Comparison of ENCODE assay signal across 11 cellular contexts in genomic region chr16:19698480-19699465, GRCh38. TPM values are rescaled to one million over a fixed set of nuclear protein-coding genes. Genes with fewer than 3 reads are reported as not detected.
DNase-seq lines count a peak whose midpoint lies in the region; ATAC-seq lines count a peak whose summit lies in the region.
"Had no signal": no experiment of that assay in that cellular context is flagged by ENCODE, and none has a peak within 500 bp of the region (broad histone marks: within the 10 kb centered on the region; RNA-seq: fewer than 3 reads in every experiment).

No MANE protein-coding gene starts in this region.

- POLR2A ChIA-PET in naive thymus-derived CD4-positive, alpha-beta T cell (lab: Charles Lee), result interaction anchor here (0.7 to 2.7 kb wide), 2 partner anchors 8 to 19 kb away, joined by 3 to 8 read pairs; partner anchors contain the start of genes IQCK and KNOP1

- peak overlapping the region in 9 of 10 donors; percentile 52 to 83 (median 76) for H3K4me3 Mint-ChIP-seq in naive thymus-derived CD4-positive, alpha-beta T cell

- peak; percentile 66 for DNase-seq in ACHN
- DNase-seq in GM04503 (ENCODE audit: low read depth), result peak; percentile 59
- peak in 1 of 61 donors; percentile 1 for DNase-seq in caudate nucleus (lab: John Stamatoyannopoulos, UW)
- no peak for DNase-seq in naive thymus-derived CD4-positive, alpha-beta T cell
- DNase-seq in KBM-7, result no peak
- DNase-seq in SHP77 treated with DMSO at 0.1 percent for 48 hours (lab: John Stamatoyannopoulos, UW), result no peak
- DNase-seq: activated gamma-delta T cell, MV-4-11 had no signal

- H3K9me3 Mint-ChIP-seq in naive thymus-derived CD4-positive, alpha-beta T cell, result peaks cover 0 to 1% (median 0%) of the 10 kb centered on the region in 11 donors

- peaks cover 34 to 50% of the 10 kb centered on the region in 2 donors for H3K4me1 ChIP-seq in naive thymus-derived CD4-positive, alpha-beta T cell (ENCODE audit: control insufficient read depth in 2 of 2, insufficient read depth in 2 of 2, low read length in 2 of 2)

- no peaks in the 10 kb centered on the region for H3K27me3 Mint-ChIP-seq in naive thymus-derived CD4-positive, alpha-beta T cell

- H3K9me3 ChIP-seq in naive thymus-derived CD4-positive, alpha-beta T cell (ENCODE audit: control insufficient read depth in 2 of 3, low read length in 3 of 3), result no peaks in the 10 kb centered on the region
- H3K9me3 ChIP-seq: SJSA1 had no signal

- CTCF ChIA-PET in naive thymus-derived CD4-positive, alpha-beta T cell (lab: Charles Lee), result no interaction called here

- H3K36me3 Mint-ChIP-seq in naive thymus-derived CD4-positive, alpha-beta T cell, result peaks cover 0 to 53% (median 33%) of the 10 kb centered on the region in 5 donors

- H3K27me3 ChIP-seq in naive thymus-derived CD4-positive, alpha-beta T cell (ENCODE audit: control insufficient read depth in 2 of 2, insufficient read depth in 2 of 2, low read length in 2 of 2), result no peaks in the 10 kb centered on the region
- H3K27me3 ChIP-seq: SJSA1 had no signal

- peak overlapping the region; percentile 54 to 97 (median 94) for H3K27ac Mint-ChIP-seq in naive thymus-derived CD4-positive, alpha-beta T cell

- peak overlapping the region; percentile 21 for H3K27ac ChIP-seq in caudate nucleus (ENCODE audit: low read depth, low read length)
- peak overlapping the region; percentile 46 for H3K27ac ChIP-seq in naive thymus-derived CD4-positive, alpha-beta T cell (ENCODE audit: low read depth, low read length)
- H3K27ac ChIP-seq: SJSA1 had no signal

- H3K4me1 Mint-ChIP-seq in naive thymus-derived CD4-positive, alpha-beta T cell, result peaks cover 30 to 74% (median 63%) of the 10 kb centered on the region in 7 donors

- intact Hi-C loops in naive thymus-derived CD4-positive, alpha-beta T cell (cut with micrococcal nuclease), result no loop called here

- in situ Hi-C loops in ACHN (cut with HindIII; ENCODE audit: low pct_ligation_motif_present, low pct_unique_long_range_greater_than_20kb, low sequenced_read_pairs) (no loop called here), KBM-7 (cut with MboI; ENCODE audit: low pct_unique_long_range_greater_than_20kb, low sequenced_read_pairs) (no loop called here)

- H3K4me3 ChIP-seq in naive thymus-derived CD4-positive, alpha-beta T cell (ENCODE audit: low read length), result no peak overlapping the region
- H3K4me3 ChIP-seq: SJSA1 had no signal

- peaks cover 0 to 29% (median 0%) of the 10 kb centered on the region in 3 experiments for H3K36me3 ChIP-seq in naive thymus-derived CD4-positive, alpha-beta T cell (ENCODE audit: control insufficient read depth in 2 of 3, insufficient read depth in 3 of 3, low read length in 3 of 3)

- ATAC-seq in naive thymus-derived CD4-positive, alpha-beta T cell, result no peak
- ATAC-seq in GM19023 (IDR thresholded peaks at IDR 0.05; ENCODE audit: unreplicated experiment) (no peak), HG02970 (IDR thresholded peaks at IDR 0.05; ENCODE audit: low FRiP score, unreplicated experiment) (no peak)

RNA-seq across cellular contexts. Expression of gene KNOP1, which starts 19.3 kb away (rescaled TPM):
- total RNA-seq in naive thymus-derived CD4-positive, alpha-beta T cell, result 10 to 100 TPM in 3 of 5 experiments, 1 to 10 TPM in 2; 6.4 to 20.6 (median 18.5) TPM
- polyA plus RNA-seq in naive thymus-derived CD4-positive, alpha-beta T cell, result 10 to 100 TPM in 1 of 2 donors, 1 to 10 TPM in 1; 9.8 to 13.4 TPM

RNA-seq across cellular contexts. Expression of gene IQCK, which starts 19.3 kb away (rescaled TPM):
- total RNA-seq in naive thymus-derived CD4-positive, alpha-beta T cell, result 1 to 10 TPM in 4 of 5 experiments, under 1 TPM in 1; 0.48 to 4.1 (median 2.6) TPM
- 1 to 10 TPM; 3.5 to 5.0 TPM for polyA plus RNA-seq in naive thymus-derived CD4-positive, alpha-beta T cell

Comparison
In these comparisons a context has a peak if more than half of its experiments do, and no peak if none do; other contexts are left out.
1. DNase-seq: peak in ACHN (single experiment) and GM04503 (single experiment); none in naive thymus-derived CD4-positive, alpha-beta T cell (0 of 9), KBM-7 (single experiment) and SHP77 treated with DMSO at 0.1 percent for 48 hours (single experiment).